9 cellular contexts compared by ENCODE assay signal in the genomic region with DNA sequence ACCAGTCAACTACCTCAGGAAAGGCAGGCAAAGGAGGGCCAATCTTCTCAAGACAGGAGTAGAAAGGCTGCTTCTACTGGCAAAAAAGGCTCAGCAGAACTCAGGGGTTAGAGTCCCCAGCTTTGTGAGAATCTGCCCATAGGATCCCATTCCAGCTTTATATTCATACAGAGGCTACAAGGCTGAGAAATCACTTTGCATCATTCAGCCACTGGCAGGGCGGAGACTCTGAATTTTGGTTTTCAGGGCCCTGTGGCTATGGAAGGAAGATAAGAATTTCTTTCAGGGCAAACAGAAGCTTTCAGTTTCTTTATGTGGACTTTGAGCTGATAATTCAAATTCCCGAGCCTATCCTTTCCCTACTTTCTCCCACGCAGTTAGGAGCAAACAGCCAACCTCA.
DNase-seq lines count a peak whose midpoint lies in the region; ATAC-seq and TF ChIP-seq lines count a peak whose summit lies in the region.
"Had no signal": no experiment of that assay in that cellular context is flagged by ENCODE, and none has a peak within 500 bp of the region (broad histone marks: within the 10 kb centered on the region; RNA-seq: fewer than 3 reads in every experiment).

No MANE protein-coding gene starts in this region.

- H3K4me1 Mint-ChIP-seq in activated T-cell treated with anti-CD3 and anti-CD28 coated beads, Interleukin-2, amount 50 U/mL, for 24 hours (ENCODE audit: low read depth), result peaks cover 90% of the 10 kb centered on the region
- peaks cover 88% of the 10 kb centered on the region for H3K4me1 Mint-ChIP-seq in activated T-cell treated with anti-CD3 and anti-CD28 coated beads, Interleukin-2, amount 50 U/mL, for 4 hours (ENCODE audit: low read depth)
- H3K4me1 Mint-ChIP-seq in T-helper 17 cell, result peaks cover 30% of the 10 kb centered on the region

- H3K4me1 ChIP-seq in spleen, result peaks cover 0 to 41% (median 6%) of the 10 kb centered on the region in 6 donors
- H3K4me1 ChIP-seq in tibial artery, result no peaks in the 10 kb centered on the region
- H3K4me1 ChIP-seq: right atrium auricular region had no signal

- no peaks in the 10 kb centered on the region for H3K27me3 Mint-ChIP-seq in activated T-cell treated with anti-CD3 and anti-CD28 coated beads, Interleukin-2, amount 50 U/mL, for 24 hours
- no peaks in the 10 kb centered on the region for H3K27me3 Mint-ChIP-seq in activated T-cell treated with anti-CD3 and anti-CD28 coated beads, Interleukin-2, amount 50 U/mL, for 4 hours (ENCODE audit: low read depth)
- H3K27me3 Mint-ChIP-seq in T-helper 17 cell, result no peaks in the 10 kb centered on the region

- no peak for TF ChIP-seq CTCF in spleen (IDR thresholded peaks at IDR 0.05 in 8 of 11, conservative IDR thresholded peaks at IDR 0.05 in 3 of 11)
- no peak for TF ChIP-seq CTCF in tibial artery (IDR thresholded peaks at IDR 0.05)

- peaks cover 9% of the 10 kb centered on the region for H3K36me3 Mint-ChIP-seq in activated T-cell treated with anti-CD3 and anti-CD28 coated beads, Interleukin-2, amount 50 U/mL, for 24 hours (ENCODE audit: low read depth)
- H3K36me3 Mint-ChIP-seq in activated T-cell treated with anti-CD3 and anti-CD28 coated beads, Interleukin-2, amount 50 U/mL, for 4 hours (ENCODE audit: insufficient read depth), result no peaks in the 10 kb centered on the region
- H3K36me3 Mint-ChIP-seq in T-helper 17 cell (ENCODE audit: low read depth), result peaks cover 4% of the 10 kb centered on the region

- H3K9me3 ChIP-seq in T-helper 17 cell (ENCODE audit: control insufficient read depth, low read length, poor library complexity, severe bottlenecking) (no peaks in the 10 kb centered on the region), spleen (peaks cover 0 to 3% (median 0%) of the 10 kb centered on the region in 8 donors), tibial artery (no peaks in the 10 kb centered on the region)

- peak overlapping the region; percentile 24 for H3K4me3 Mint-ChIP-seq in activated T-cell treated with anti-CD3 and anti-CD28 coated beads, Interleukin-2, amount 50 U/mL, for 24 hours
- H3K4me3 Mint-ChIP-seq in activated T-cell treated with anti-CD3 and anti-CD28 coated beads, Interleukin-2, amount 50 U/mL, for 4 hours, result no peak overlapping the region
- H3K4me3 Mint-ChIP-seq in T-helper 17 cell, result peak overlapping the region; percentile 67

- H3K27ac Mint-ChIP-seq in activated T-cell treated with anti-CD3 and anti-CD28 coated beads, Interleukin-2, amount 50 U/mL, for 24 hours, result peak overlapping the region; percentile 88
- peak overlapping the region; percentile 92 for H3K27ac Mint-ChIP-seq in T-helper 17 cell

- no peak for ATAC-seq in activated T-cell treated with anti-CD3 and anti-CD28 coated beads, Interleukin-2, amount 50 U/mL, for 4 hours
- ATAC-seq in HG02970 (IDR thresholded peaks at IDR 0.05; ENCODE audit: low FRiP score, unreplicated experiment) (peak; percentile 51), T-helper 17 cell (peak; percentile 38)

- intact Hi-C loops in spleen (cut with DNase I; ENCODE audit: low total_unique reads), result no loop called here
- intact Hi-C loops in tibial artery (cut with DNase I; ENCODE audit: low total_unique reads), result no loop called here

- peaks cover 8% of the 10 kb centered on the region for H3K9me3 Mint-ChIP-seq in activated T-cell treated with anti-CD3 and anti-CD28 coated beads, Interleukin-2, amount 50 U/mL, for 24 hours
- H3K9me3 Mint-ChIP-seq in activated T-cell treated with anti-CD3 and anti-CD28 coated beads, Interleukin-2, amount 50 U/mL, for 4 hours, result no peaks in the 10 kb centered on the region

- H3K27ac ChIP-seq in spleen, result peak overlapping the region; percentile 37 to 87 (median 75)
- H3K27ac ChIP-seq in tibial artery, result no peak overlapping the region
- H3K27ac ChIP-seq: right atrium auricular region had no signal

- 68 to 85% (median 76%) methylated on average over 2 to 3 of the region's 3 CpGs for WGBS in spleen, 5 donors

- H3K36me3 ChIP-seq in spleen (no peaks in the 10 kb centered on the region), tibial artery (no peaks in the 10 kb centered on the region)
- H3K36me3 ChIP-seq: right atrium auricular region had no signal

- H3K27me3 ChIP-seq in spleen (replicated peaks in 1 of 7), result no peaks in the 10 kb centered on the region
- no peaks in the 10 kb centered on the region for H3K27me3 ChIP-seq in tibial artery
- H3K27me3 ChIP-seq: right atrium auricular region had no signal

- no peak for DNase-seq in activated T-cell treated with anti-CD3 and anti-CD28 coated beads, Interleukin-2, amount 50 U/mL, for 24 hours
- no peak for DNase-seq in activated T-cell treated with anti-CD3 and anti-CD28 coated beads, Interleukin-2, amount 50 U/mL, for 4 hours
- no peak for DNase-seq in T-helper 17 cell
- no peak for DNase-seq in spleen
- no peak for DNase-seq in SIG-M5 (lab: John Stamatoyannopoulos, UW)
- no peak for DNase-seq in tibial artery
- DNase-seq in NCI-H1417 treated with DMSO at 0.1 percent for 48 hours (lab: John Stamatoyannopoulos, UW), result no peak

- TF ChIP-seq POLR2A in spleen (IDR thresholded peaks at IDR 0.05), result no peak

- no peak overlapping the region for H3K4me3 ChIP-seq in spleen
- no peak overlapping the region for H3K4me3 ChIP-seq in tibial artery
- H3K4me3 ChIP-seq: right atrium auricular region had no signal

Comparison
In these comparisons a context has a peak if more than half of its experiments do, and no peak if none do; other contexts are left out.
1. ATAC-seq: peak in HG02970 (single experiment) and T-helper 17 cell (single experiment); none in activated T-cell treated with anti-CD3 and anti-CD28 coated beads, Interleukin-2, amount 50 U/mL, for 4 hours (0 of 2).
2. H3K27ac ChIP-seq: peak in spleen (8 of 8); none in tibial artery (0 of 2).